8 cellular contexts compared by ENCODE assay signal in the genomic region with DNA sequence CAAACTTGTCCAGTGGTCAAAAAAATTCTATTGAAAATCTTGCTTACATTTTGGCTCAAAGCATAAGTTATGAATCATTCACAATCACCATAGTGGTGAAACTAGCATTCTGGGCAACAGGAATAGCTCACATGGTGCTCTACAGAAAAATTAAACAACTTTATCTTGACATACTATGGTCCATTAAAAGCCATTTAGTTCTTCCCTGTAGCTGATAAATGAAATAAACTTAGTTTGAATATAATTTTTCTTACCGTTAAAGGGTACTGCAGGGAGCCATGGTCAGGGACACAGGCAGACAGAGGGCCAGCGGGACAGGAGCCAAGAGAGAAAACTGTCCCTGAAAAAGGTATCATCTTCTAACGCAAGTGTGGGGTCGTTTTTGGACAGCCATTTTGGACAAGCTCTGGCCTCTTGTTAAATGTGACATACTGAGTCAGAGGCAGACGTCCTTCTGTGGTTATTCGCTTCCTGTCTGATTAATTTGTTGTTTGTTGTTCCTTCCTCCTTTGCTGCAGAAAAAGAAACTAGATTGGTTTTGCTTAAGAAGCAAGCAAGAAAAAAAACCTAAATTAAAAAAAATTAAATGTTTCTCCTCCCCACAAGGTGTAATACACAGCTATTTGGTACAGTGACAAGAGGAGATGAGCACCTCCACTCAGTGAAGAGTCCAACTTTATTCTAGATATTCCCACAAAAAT. TPM values are rescaled to one million over a fixed set of nuclear protein-coding genes. Genes with fewer than 3 reads are reported as not detected.
DNase-seq lines count a peak whose midpoint lies in the region; ATAC-seq, FAIRE-seq and TF ChIP-seq lines count a peak whose summit lies in the region.

A gene with protein sequence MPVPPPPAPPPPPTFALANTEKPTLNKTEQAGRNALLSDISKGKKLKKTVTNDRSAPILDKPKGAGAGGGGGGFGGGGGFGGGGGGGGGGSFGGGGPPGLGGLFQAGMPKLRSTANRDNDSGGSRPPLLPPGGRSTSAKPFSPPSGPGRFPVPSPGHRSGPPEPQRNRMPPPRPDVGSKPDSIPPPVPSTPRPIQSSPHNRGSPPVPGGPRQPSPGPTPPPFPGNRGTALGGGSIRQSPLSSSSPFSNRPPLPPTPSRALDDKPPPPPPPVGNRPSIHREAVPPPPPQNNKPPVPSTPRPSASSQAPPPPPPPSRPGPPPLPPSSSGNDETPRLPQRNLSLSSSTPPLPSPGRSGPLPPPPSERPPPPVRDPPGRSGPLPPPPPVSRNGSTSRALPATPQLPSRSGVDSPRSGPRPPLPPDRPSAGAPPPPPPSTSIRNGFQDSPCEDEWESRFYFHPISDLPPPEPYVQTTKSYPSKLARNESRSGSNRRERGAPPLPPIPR (minus strand): TSS at position 458 of the 701 bp plus-strand sequence. CDS start 12,231 bp downstream, outside the sequence.

- FAIRE-seq in GM12878 (lab: Jason Lieb, UNC), result peak; percentile 96

- H4K20me1 ChIP-seq in GM12878 (ENCODE audit: control insufficient read depth, insufficient read depth), result no peaks in the 10 kb centered on the region

- no peaks in the 10 kb centered on the region for H3K27me3 Mint-ChIP-seq in type B pancreatic cell
- no peaks in the 10 kb centered on the region for H3K27me3 Mint-ChIP-seq in Caco-2 (ENCODE audit: insufficient read depth, unreplicated experiment)

- 0% methylated on average over 6 of the region's 6 CpGs for WGBS in GM12878 (ENCODE audit: insufficient coverage, insufficient replicate concordance, low lambda C conversion rate, missing lambda C conversion rate)
- WGBS in right lobe of liver (ENCODE audit: insufficient coverage, low coverage, low lambda C conversion rate, missing lambda C conversion rate), result 45% methylated on average over 6 of the region's 6 CpGs

- peaks cover 26% of the 10 kb centered on the region for H3K4me1 ChIP-seq in GM12878 (ENCODE audit: control insufficient read depth, insufficient read depth, low read length)
- H3K4me1 ChIP-seq in right lobe of liver, result no peaks in the 10 kb centered on the region
- no peaks in the 10 kb centered on the region for H3K4me1 ChIP-seq in Caco-2

- POLR2A ChIA-PET in GM12878 (lab: Charles Lee), result interaction anchor here (1.2 to 11.7 kb wide), 6 partner anchors 13 to 111 kb away, joined by 4 to 246 read pairs (median 10); partner anchors contain the start of gene GPR155
- POLR2A ChIA-PET in Caco-2 (lab: Charles Lee), result no interaction called here

- peak within 1 kb of the TSS; percentile 74 for H3K4me3 ChIP-seq in GM12878
- peak within 1 kb of the TSS in 2 of 3 donors; percentile 16 to 24 for H3K4me3 ChIP-seq in right lobe of liver
- H3K4me3 ChIP-seq in Caco-2 (ENCODE audit: low read depth, low read length), result no peak within 1 kb of the TSS

- intact Hi-C loops in GM12878 (cut with micrococcal nuclease; ENCODE audit: unreplicated experiment), result loop anchor here (1.0 to 10.0 kb wide), 5 partner anchors 11 to 633 kb away; partner anchors contain the start of gene SP3
- intact Hi-C loops in right lobe of liver (cut with DNase I), result no loop called here
- intact Hi-C loops in Caco-2 (cut with micrococcal nuclease; ENCODE audit: unreplicated experiment), result no loop called here

- CTCF ChIA-PET in GM12878 (lab: Yijun Ruan, JAX), result interaction anchor here (1.0 to 31.2 kb wide), 11 partner anchors 8 to 134 kb away, joined by 3 to 534 read pairs (median 9); partner anchors contain the start of gene GPR155
- CTCF ChIA-PET in Caco-2 (lab: Charles Lee), result interaction anchor here (1.2 kb wide), 1 partner anchor 102 kb away, joined by 4 read pairs; no protein-coding TSS in a partner anchor

- ATAC-seq in GM18907 (IDR thresholded peaks at IDR 0.05; ENCODE audit: unreplicated experiment), result peak; percentile 50
- ATAC-seq in HG02938 (IDR thresholded peaks at IDR 0.05; ENCODE audit: unreplicated experiment), result peak; percentile 53
- ATAC-seq in GM12878, result peak; percentile 56
- peak; percentile 63 to 70 (median 64) for ATAC-seq in right lobe of liver

- TF ChIP-seq CTCF in GM12878 (IDR thresholded peaks at IDR 0.05 in 2 of 3, conservative IDR thresholded peaks at IDR 0.05 in 1 of 3; ENCODE audit: control insufficient read depth in 2 of 3, extremely low read depth in 1 of 3, insufficient read depth in 1 of 3, low read depth in 3 of 3, low read length in 3 of 3) (no peak), right lobe of liver (IDR thresholded peaks at IDR 0.05) (no peak), type B pancreatic cell (conservative IDR thresholded peaks at IDR 0.05) (no peak), Caco-2 (IDR thresholded peaks at IDR 0.05; ENCODE audit: insufficient read depth in 1 of 2, low read depth in 1 of 2, low read length in 1 of 2, severe bottlenecking in 1 of 2, unreplicated experiment in 1 of 2) (no peak)

- H3K4me1 Mint-ChIP-seq in type B pancreatic cell (ENCODE audit: unreplicated experiment), result peaks cover 23% of the 10 kb centered on the region
- H3K4me1 Mint-ChIP-seq in Caco-2 (ENCODE audit: low read depth, unreplicated experiment), result no peaks in the 10 kb centered on the region

- H3K27ac Mint-ChIP-seq in type B pancreatic cell, result no peak within 1 kb of the TSS
- H3K27ac Mint-ChIP-seq in Caco-2 (ENCODE audit: unreplicated experiment), result no peak within 1 kb of the TSS

- peak; percentile 57 to 73; a peak in 3 of 4 replicates for TF ChIP-seq EP300 in GM12878 (IDR thresholded peaks at IDR 0.05; ENCODE audit: borderline replicate concordance in 1 of 2, control insufficient read depth in 1 of 2, low read depth in 2 of 2, low read length in 2 of 2)

- no peak for TF ChIP-seq RAD21 in GM12878 (IDR thresholded peaks at IDR 0.05; ENCODE audit: insufficient read depth, low read depth, low read length)

- H3K4me2 ChIP-seq in GM12878 (ENCODE audit: control insufficient read depth, insufficient read depth), result peak within 1 kb of the TSS; percentile 96

- H3K36me3 Mint-ChIP-seq in type B pancreatic cell, result no peaks in the 10 kb centered on the region
- no peaks in the 10 kb centered on the region for H3K36me3 Mint-ChIP-seq in Caco-2 (ENCODE audit: insufficient read depth, unreplicated experiment)

- H3K36me3 ChIP-seq in GM12878 (ENCODE audit: control insufficient read depth in 2 of 2, insufficient read depth in 2 of 2, low read length in 1 of 2) (no peaks in the 10 kb centered on the region), right lobe of liver (no peaks in the 10 kb centered on the region), Caco-2 (ENCODE audit: control insufficient read depth, insufficient read depth, low read length) (no peaks in the 10 kb centered on the region)

- DNase-seq in GM12878 (ENCODE audit: low read depth, low spot score), result peak; percentile 93
- no peak for DNase-seq in right lobe of liver
- no peak for DNase-seq in type B pancreatic cell (ENCODE audit: extremely low spot score, unreplicated experiment)
- no peak for DNase-seq in Caco-2
- no peak for DNase-seq in SK-N-DZ (ENCODE audit: low spot score)

- H3K27me3 ChIP-seq in GM12878 (replicated peaks in 1 of 2; ENCODE audit: control insufficient read depth in 2 of 2, insufficient read depth in 2 of 2, low read length in 1 of 2) (no peaks in the 10 kb centered on the region), right lobe of liver (no peaks in the 10 kb centered on the region), Caco-2 (replicated peaks; ENCODE audit: control insufficient read depth, insufficient read depth, low read length) (no peaks in the 10 kb centered on the region)

- SMC1A ChIA-PET in GM12878 (lab: Charles Lee; ENCODE audit: uncharacterized antibody, unreplicated experiment), result interaction anchor here (1.0 to 31.8 kb wide), 15 partner anchors 1 to 446 kb away, joined by 3 to 537 read pairs (median 5); a partner anchor contains a TSS

- TSS peak; percentile 77 for BruUV-seq in GM12878 (replicated peaks; lab: Mats Ljungman, UMichigan)
- BruUV-seq in Caco-2 (replicated peaks; lab: Mats Ljungman, UMichigan), result no TSS peak

- H3K4me3 Mint-ChIP-seq in type B pancreatic cell, result no peak within 1 kb of the TSS
- H3K4me3 Mint-ChIP-seq in Caco-2 (ENCODE audit: unreplicated experiment), result no peak within 1 kb of the TSS

- peak within 1 kb of the TSS; percentile 90 for H3K9ac ChIP-seq in GM12878 (ENCODE audit: control insufficient read depth, insufficient read depth, low read length)

- H2AFZ ChIP-seq in GM12878 (ENCODE audit: control insufficient read depth, low read depth, low read length), result no peak within 1 kb of the TSS; the same call in 1 of the 2 replicates

- peaks cover 8% of the 10 kb centered on the region for H3K9me3 Mint-ChIP-seq in type B pancreatic cell
- peaks cover 16% of the 10 kb centered on the region for H3K9me3 Mint-ChIP-seq in Caco-2 (ENCODE audit: unreplicated experiment)

- TF ChIP-seq POLR2A in Raji (IDR thresholded peaks at IDR 0.05; ENCODE audit: insufficient read depth, low read depth, low read length), result peak; percentile 76
- TF ChIP-seq POLR2A in GM12878 (IDR thresholded peaks at IDR 0.05; ENCODE audit: low read depth, low read length), result peak; percentile 79
- peak; percentile 74 for TF ChIP-seq POLR2A in right lobe of liver (IDR thresholded peaks at IDR 0.05)

- in situ Hi-C loops in GM12878 (cut with MboI), result loop anchor here (25.0 kb wide), 1 partner anchor 90 kb away; no protein-coding TSS in a partner anchor

- RAD21 ChIA-PET in GM12878 (lab: Charles Lee; ENCODE audit: unreplicated experiment), result interaction anchor here (0.8 to 19.4 kb wide), 13 partner anchors 13 to 134 kb away, joined by 3 to 294 read pairs (median 6); partner anchors contain the start of gene GPR155

- peak within 1 kb of the TSS; percentile 95 for H3K27ac ChIP-seq in GM12878 (ENCODE audit: control insufficient read depth, insufficient read depth)
- H3K27ac ChIP-seq in right lobe of liver, result peak within 1 kb of the TSS; percentile 50 to 89 (median 60)

- H3K9me3 ChIP-seq in GM12878 (replicated peaks; ENCODE audit: control insufficient read depth, insufficient read depth, low read length), result peaks cover 4% of the 10 kb centered on the region; the same call in 2 of the 3 replicates
- no peaks in the 10 kb centered on the region for H3K9me3 ChIP-seq in right lobe of liver
- no peaks in the 10 kb centered on the region for H3K9me3 ChIP-seq in Caco-2

- peaks cover 75% of the 10 kb centered on the region for H3K79me2 ChIP-seq in GM12878 (ENCODE audit: control insufficient read depth, insufficient read depth, low read length)

RNA-seq across cellular contexts. Expression of the gene that starts here (rescaled TPM):
- total RNA-seq in GM12878 (2013; cell fraction: nucleolus; rRNA removed), result 126 and 131 TPM in 2 replicates
- 23.9 and 25.2 TPM in 2 replicates for total RNA-seq in GM12878 (2014; rRNA removed)
- 52.1 and 57.1 TPM in 2 replicates for total RNA-seq in GM12878 (2014; rRNA removed; fragmentation: Illumina TruSeq; extraction: Trizol)
- 135 and 141 TPM in 2 replicates for total RNA-seq in GM12878 (2021)
- 45.3 TPM for polyA plus RNA-seq in GM12878 (2011; ENCODE audit: low read depth)
- 96.8 and 110 TPM in 2 replicates for polyA plus RNA-seq in GM12878 (2011; rRNA removed)
- 103 and 160 TPM in 2 replicates for polyA plus RNA-seq in GM12878 (2011; cell fraction: cytosol; rRNA removed)
- polyA plus RNA-seq in GM12878 (2011; cell fraction: nucleus; rRNA removed), result 112 and 138 TPM in 2 replicates
- polyA plus RNA-seq in GM12878 (2012), result 115 and 116 TPM in 2 replicates
- 185 and 188 TPM in 2 replicates for polyA plus RNA-seq in GM12878 (2014; fragmentation: Illumina TruSeq; extraction: Trizol)
- 10 to 100 TPM; 23.1 to 28.6 TPM for polyA plus RNA-seq in GM12878 (2014; fragmentation: Nextera tagmentation; extraction: Ambion mirVana)
- polyA plus RNA-seq in GM12878 (2014; rRNA removed), result 66.7 and 68.8 TPM in 2 replicates
- 10 to 100 TPM; 71.2 to 77.5 TPM for polyA plus RNA-seq in GM12878 (2016; fragmentation: Nextera tagmentation; extraction: Ambion mirVana)
- 114 and 136 TPM in 2 replicates for polyA minus RNA-seq in GM12878 (2011; rRNA and poly(A)+ RNA removed)
- polyA minus RNA-seq in GM12878 (2011; cell fraction: cytosol; rRNA and poly(A)+ RNA removed), result 56.0 and 63.3 TPM in 2 replicates
- 84.1 and 152 TPM in 2 replicates for polyA minus RNA-seq in GM12878 (2011; cell fraction: nucleus; rRNA and poly(A)+ RNA removed)
- 10 to 100 TPM in 1 of 6 experiments, 1 to 10 TPM in 5; 5.0 to 15.3 (median 7.1) TPM for total RNA-seq in right lobe of liver
- total RNA-seq in type B pancreatic cell (ENCODE audit: low replicate concordance), result 7.0 and 19.2 TPM in 2 replicates
- total RNA-seq in Caco-2 (2022), result 5.1 and 5.2 TPM in 2 replicates
- 9.1 and 11.0 TPM in 2 replicates for polyA plus RNA-seq in SK-N-DZ (2014; cell fraction: cytosol; rRNA removed)
- polyA plus RNA-seq in SK-N-DZ (2014; cell fraction: nucleus; rRNA removed), result 4.4 and 5.4 TPM in 2 replicates
